ENCODE assay signal across 32 cellular contexts in genomic region chr1:88742546-88742945, GRCh38.
"Had no signal": no experiment of that assay in that cellular context is flagged by ENCODE, and none has a peak within 500 bp of the region (broad histone marks: within the 10 kb centered on the region; RNA-seq: fewer than 3 reads in every experiment).

No MANE protein-coding gene starts in this region.

- DNase-seq: activated B cell treated with CpG ODN at 0.5 μM for 24 hours; activated CD4-positive, alpha-beta memory T cell treated with anti-CD3 and anti-CD28 coated beads for 36 hours; activated CD4-positive, alpha-beta T cell treated with anti-CD3 and anti-CD28 coated beads for 4 hours; activated CD4-positive, alpha-beta T cell treated with anti-CD3 and anti-CD28 coated beads, Interleukin-2, amount 50 U/mL, for 1 hour; activated CD4-positive, CD25-positive, alpha-beta regulatory T cell treated with anti-CD3 and anti-CD28 coated beads, Interleukin-2, amount 50 U/mL, for 72 hours; activated CD8-positive, alpha-beta memory T cell treated with anti-CD3 and anti-CD28 coated beads, Interleukin-2, amount 50 U/mL, for 4 hours; activated naive CD4-positive, alpha-beta T cell treated with anti-CD3 and anti-CD28 coated beads, Interleukin-2, amount 50 U/mL, for 16 hours; activated naive CD8-positive, alpha-beta T cell treated with anti-CD3 and anti-CD28 coated beads for 36 hours; activated T-cell treated with anti-CD3 and anti-CD28 coated beads for 4 hours; activated T-cell treated with anti-CD3 and anti-CD28 coated beads, Interleukin-2, amount 50 U/mL, for 4 hours; amygdala; MM.1S; MV-4-11; NCI-H1092; NCI-H1436 treated with DMSO at 0.1 percent for 48 hours; NCI-H1694 treated with DMSO at 0.1 percent for 48 hours; NCI-H2029; NCI-H345; NCI-H510A; NCI-H526; NCI-H748 treated with DMSO at 0.1 percent for 48 hours; NK-92 treated with Interleukin-12 subunit alpha and Interleukin-12 subunit beta, amount 100 ng/mL, for 24 hours; PC-3; Peyer's patch; SW 1271; T-helper 1 cell; T-helper 2 cell; T-helper 9 cell had no signal

- H3K27me3 ChIP-seq: ascending aorta, Peyer's patch had no signal

- H3K9me3 ChIP-seq: ascending aorta, Peyer's patch had no signal

- H3K4me1 ChIP-seq: ascending aorta, Peyer's patch had no signal

- H3K4me3 ChIP-seq: ascending aorta, Peyer's patch had no signal

- H3K27ac ChIP-seq: ascending aorta, KMS-11, Peyer's patch, RWPE1, VCaP had no signal
